Comparison of ENCODE assay signal across 1 cellular context in the genomic region with DNA sequence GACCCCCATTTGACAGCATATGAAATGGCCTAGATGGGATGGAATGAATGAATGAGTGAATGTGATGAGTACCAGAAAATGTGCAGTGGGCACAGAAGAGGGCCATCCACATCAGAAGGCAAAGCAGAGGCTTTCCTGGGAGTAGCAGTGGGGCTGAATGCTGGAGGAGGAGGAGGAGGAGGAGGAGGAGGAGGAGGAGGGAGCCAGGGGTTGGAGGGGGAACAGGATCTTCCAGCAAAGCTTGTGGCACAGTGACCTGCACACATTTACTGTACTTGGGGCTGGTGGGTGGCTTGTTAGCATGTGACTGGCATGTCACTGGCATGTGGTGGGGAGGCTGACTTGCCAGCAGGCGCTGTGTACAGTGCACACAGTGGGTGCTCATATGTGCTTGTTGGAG.
TF ChIP-seq lines count a peak whose summit lies in the region.

No MANE protein-coding gene starts in this region.

TF ChIP-seq in K562, 482 proteins besides CTCF, POLR2A, EP300 and RAD21:
- no peak for TF ChIP-seq SRSF7 (optimal IDR thresholded peaks at IDR 0.05; ENCODE audit: low read depth, low read length)
- peak; percentile 60; the same call in 1 of the 2 replicates for TF ChIP-seq ZNF263 (CRISPR knock-in tag; IDR thresholded peaks at IDR 0.05; ENCODE audit: borderline replicate concordance)
- no peak for TF ChIP-seq TSC22D4 (tag; IDR thresholded peaks at IDR 0.05)
- no peak for TF ChIP-seq TAF7 (tag; IDR thresholded peaks at IDR 0.05)
- TF ChIP-seq ETV1 (tag; conservative IDR thresholded peaks at IDR 0.05; ENCODE audit: low read depth): no peak
